In the genomic region with DNA sequence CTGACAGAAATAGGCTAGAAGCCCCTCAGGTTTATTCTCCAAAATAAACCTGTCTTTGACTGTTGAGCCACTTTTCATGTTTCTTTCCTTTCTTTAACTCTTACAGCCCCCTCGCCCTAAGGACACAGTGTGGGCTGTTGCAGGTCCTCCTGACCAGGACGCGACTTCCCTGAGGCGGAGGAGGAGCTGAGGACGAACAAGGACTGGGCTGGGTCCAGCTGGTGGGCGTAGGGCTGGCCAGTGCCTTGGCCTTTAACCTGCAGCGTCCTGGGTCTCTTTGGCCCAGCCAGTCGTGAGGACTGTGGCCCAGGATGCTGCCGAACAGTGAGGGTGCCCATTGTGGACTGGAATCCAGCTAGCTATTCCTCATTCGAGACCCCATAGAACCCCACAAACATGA, we compare ENCODE assay signal across 21 cellular contexts. TPM values are rescaled to one million over a fixed set of nuclear protein-coding genes. Genes with fewer than 3 reads are reported as not detected.
A peak's percentile ranks its signal among the peaks of the same experiment; 100 is the strongest.
DNase-seq lines count a peak whose midpoint lies in the region; ATAC-seq, FAIRE-seq and TF ChIP-seq lines count a peak whose summit lies in the region.
"Had no signal": no experiment of that assay in that cellular context is flagged by ENCODE, and none has a peak within 500 bp of the region (broad histone marks: within the 10 kb centered on the region; RNA-seq: fewer than 3 reads in every experiment).

No MANE protein-coding gene starts in this region.

- H3K4me1 Mint-ChIP-seq in activated naive CD8-positive, alpha-beta T cell (ENCODE audit: low read depth): no peaks in the 10 kb centered on the region
- H3K4me1 Mint-ChIP-seq in activated naive CD8-positive, alpha-beta T cell treated with anti-CD3 and anti-CD28 coated beads, Interleukin-2, amount 50 U/mL, for 24 hours: no peaks in the 10 kb centered on the region
- H3K4me1 Mint-ChIP-seq in endothelial cell (ENCODE audit: unreplicated experiment): no peaks in the 10 kb centered on the region

- TF ChIP-seq CTCF in KMS-11 (conservative IDR thresholded peaks at IDR 0.05; ENCODE audit: low read depth, low read length) (no peak), endothelial cell (IDR thresholded peaks at IDR 0.05; ENCODE audit: unreplicated experiment) (no peak)

- no peak overlapping the region for H3K4me3 ChIP-seq in KMS-11 (IDR thresholded peaks at IDR 0.05; ENCODE audit: insufficient read depth, low read depth, low read length)
- H3K4me3 ChIP-seq: BLaER1, HAP-1, MG63, SJSA1 had no signal

- no peaks in the 10 kb centered on the region for H3K79me2 ChIP-seq in KMS-11 (ENCODE audit: insufficient read depth, low read depth)

- no peak overlapping the region for H3K4me2 ChIP-seq in KMS-11
- H3K4me2 ChIP-seq: BLaER1 had no signal

- H2AFZ ChIP-seq in KMS-11 (ENCODE audit: low read depth): peak overlapping the region; percentile 42; the same call in 1 of the 2 replicates

- H3K27me3 Mint-ChIP-seq in activated naive CD8-positive, alpha-beta T cell: peaks cover 16% of the 10 kb centered on the region
- peaks cover 23% of the 10 kb centered on the region for H3K27me3 Mint-ChIP-seq in activated naive CD8-positive, alpha-beta T cell treated with anti-CD3 and anti-CD28 coated beads, Interleukin-2, amount 50 U/mL, for 24 hours
- H3K27me3 Mint-ChIP-seq in endothelial cell (ENCODE audit: unreplicated experiment): peaks cover 8% of the 10 kb centered on the region

- no peaks in the 10 kb centered on the region for H3K4me1 ChIP-seq in KMS-11 (ENCODE audit: low read depth, poor library complexity, severe bottlenecking)
- H3K4me1 ChIP-seq: BLaER1, HAP-1, SJSA1 had no signal

- no peaks in the 10 kb centered on the region for H3K9me3 Mint-ChIP-seq in activated naive CD8-positive, alpha-beta T cell (ENCODE audit: low read depth)
- H3K9me3 Mint-ChIP-seq in activated naive CD8-positive, alpha-beta T cell treated with anti-CD3 and anti-CD28 coated beads, Interleukin-2, amount 50 U/mL, for 24 hours: no peaks in the 10 kb centered on the region
- peaks cover 4% of the 10 kb centered on the region for H3K9me3 Mint-ChIP-seq in endothelial cell (ENCODE audit: unreplicated experiment)
- H3K9me3 Mint-ChIP-seq: CD4-positive, alpha-beta T cell had no signal

- no peaks in the 10 kb centered on the region for H3K27me3 ChIP-seq in KMS-11 (ENCODE audit: insufficient read depth, low read depth)
- H3K27me3 ChIP-seq: BLaER1, MG63, SJSA1 had no signal

- peaks cover 2% of the 10 kb centered on the region for H3K36me3 Mint-ChIP-seq in activated naive CD8-positive, alpha-beta T cell
- no peaks in the 10 kb centered on the region for H3K36me3 Mint-ChIP-seq in activated naive CD8-positive, alpha-beta T cell treated with anti-CD3 and anti-CD28 coated beads, Interleukin-2, amount 50 U/mL, for 24 hours (ENCODE audit: low read depth)
- peaks cover 11% of the 10 kb centered on the region for H3K36me3 Mint-ChIP-seq in endothelial cell (ENCODE audit: low read depth, unreplicated experiment)

- no peak overlapping the region for H3K4me3 Mint-ChIP-seq in activated naive CD8-positive, alpha-beta T cell
- H3K4me3 Mint-ChIP-seq in activated naive CD8-positive, alpha-beta T cell treated with anti-CD3 and anti-CD28 coated beads, Interleukin-2, amount 50 U/mL, for 24 hours: no peak overlapping the region
- no peak overlapping the region for H3K4me3 Mint-ChIP-seq in endothelial cell (ENCODE audit: unreplicated experiment)
- H3K4me3 Mint-ChIP-seq: CD4-positive, alpha-beta T cell had no signal

- no peak overlapping the region for H3K27ac ChIP-seq in KMS-11
- H3K27ac ChIP-seq: BLaER1, HL-60, SJSA1 had no signal

- no peaks in the 10 kb centered on the region for H4K20me1 ChIP-seq in KMS-11 (ENCODE audit: insufficient read depth)
- H4K20me1 ChIP-seq: BLaER1 had no signal

- TF ChIP-seq POLR2A in GM12892 (IDR thresholded peaks at IDR 0.05; ENCODE audit: low read depth, low read length): no peak

- no peak for FAIRE-seq in GM12892 (lab: Jason Lieb, UNC)
- FAIRE-seq: G401.6 had no signal

- H3K36me3 ChIP-seq in KMS-11 (ENCODE audit: insufficient read depth): no peaks in the 10 kb centered on the region
- H3K36me3 ChIP-seq: BLaER1, HAP-1, MG63, SJSA1 had no signal

- no peak for DNase-seq in activated naive CD8-positive, alpha-beta T cell treated with anti-CD3 and anti-CD28 coated beads, Interleukin-2, amount 50 U/mL, for 24 hours
- DNase-seq in endothelial cell (ENCODE audit: low spot score) (no peak), DMS79 treated with DMSO at 0.1 percent for 48 hours (lab: John Stamatoyannopoulos, UW) (no peak), GM12892 (ENCODE audit: insufficient read length) (no peak)
- no peak for DNase-seq in activated CD4-positive, CD25-positive, alpha-beta regulatory T cell (lab: John Stamatoyannopoulos, UW)
- DNase-seq: 8988T; CD4-positive, alpha-beta T cell; GOT3; NCI-H146; NCI-H1930; NCI-H2107; NCI-H524 had no signal

- H3K9ac ChIP-seq in KMS-11: no peak overlapping the region
- H3K9ac ChIP-seq: BLaER1 had no signal

- H3K27ac Mint-ChIP-seq in activated naive CD8-positive, alpha-beta T cell: peak overlapping the region; percentile 4
- no peak overlapping the region for H3K27ac Mint-ChIP-seq in activated naive CD8-positive, alpha-beta T cell treated with anti-CD3 and anti-CD28 coated beads, Interleukin-2, amount 50 U/mL, for 24 hours
- H3K27ac Mint-ChIP-seq in endothelial cell (ENCODE audit: unreplicated experiment): peak overlapping the region; percentile 9
- H3K27ac Mint-ChIP-seq: CD4-positive, alpha-beta T cell had no signal

- no peak for ATAC-seq in activated naive CD8-positive, alpha-beta T cell treated with anti-CD3 and anti-CD28 coated beads, Interleukin-2, amount 50 U/mL, for 24 hours
- ATAC-seq: Right ventricle myocardium inferior had no signal

RNA-seq across cellular contexts. Expression of gene BMS1, which starts 13.4 kb away (rescaled TPM):
- total RNA-seq in endothelial cell (ENCODE audit: unreplicated experiment): 22.4 TPM
- polyA plus RNA-seq in GM12892 (2012; ENCODE audit: missing spikeins): 14.0 TPM
